ENCODE assay signal across 20 cellular contexts in genomic region chr10:129033354-129033729, GRCh38.
"Had no signal": no experiment of that assay in that cellular context is flagged by ENCODE, and none has a peak within 500 bp of the region (broad histone marks: within the 10 kb centered on the region; RNA-seq: fewer than 3 reads in every experiment).

No MANE protein-coding gene starts in this region.

- ATAC-seq: body of pancreas; foreskin keratinocyte; left colon; lower lobe of right lung; natural killer cell; stimulated activated naive CD8-positive, alpha-beta T cell treated with anti-CD3 and anti-CD28 coated beads, Interleukin-15, Interleukin-2, amounts not matched to agents 100 U/mL and 50 U/mL, for 24 hours had no signal

- H3K27me3 ChIP-seq: right atrium auricular region had no signal

- H3K36me3 ChIP-seq: lower lobe of right lung, right atrium auricular region, transverse colon, uterus had no signal

- DNase-seq: activated CD4-positive, alpha-beta memory T cell treated with anti-CD3 and anti-CD28 coated beads for 36 hours; activated CD4-positive, alpha-beta T cell treated with anti-CD3 and anti-CD28 coated beads for 4 hours; activated gamma-delta T cell treated with Interleukin-2 at 50 U/mL for 16 hours; activated T-cell treated with anti-CD3 and anti-CD28 coated beads for 4 hours; body of pancreas; caudate nucleus; dorsolateral prefrontal cortex; foreskin keratinocyte; hippocampal formation; islet precursor cell; left colon; lower lobe of right lung; natural killer cell; nucleus accumbens; substantia nigra; transverse colon; uterus had no signal

- H3K27ac ChIP-seq: body of pancreas, dorsolateral prefrontal cortex, epithelial cell of prostate, foreskin keratinocyte, lower lobe of right lung, right atrium auricular region, transverse colon, uterus had no signal

- H3K9me3 ChIP-seq: body of pancreas, lower lobe of right lung, right atrium auricular region, transverse colon, uterus had no signal

- H3K4me3 ChIP-seq: body of pancreas, dorsolateral prefrontal cortex, lower lobe of right lung, right atrium auricular region, transverse colon, uterus had no signal

- H3K4me1 ChIP-seq: foreskin keratinocyte, lower lobe of right lung, right atrium auricular region, uterus had no signal
